In genomic region chr6:111572216-111572706, GRCh38 we compare ENCODE assay signal across 20 cellular contexts. TPM values are rescaled to one million over a fixed set of nuclear protein-coding genes. Genes with fewer than 3 reads are reported as not detected.
DNase-seq lines count a peak whose midpoint lies in the region; ATAC-seq and TF ChIP-seq lines count a peak whose summit lies in the region.
"Had no signal": no experiment of that assay in that cellular context is flagged by ENCODE, and none has a peak within 500 bp of the region (broad histone marks: within the 10 kb centered on the region; RNA-seq: fewer than 3 reads in every experiment).

No MANE protein-coding gene starts in this region.

- H3K27ac Mint-ChIP-seq in activated naive CD8-positive, alpha-beta T cell = peak overlapping the region; percentile 58
- no peak overlapping the region for H3K27ac Mint-ChIP-seq in activated naive CD8-positive, alpha-beta T cell treated with anti-CD3 and anti-CD28 coated beads for 36 hours
- H3K27ac Mint-ChIP-seq in mesothelial cell of epicardium = peak overlapping the region; percentile 76

- peaks cover 0 to 9% of the 10 kb centered on the region in 2 donors for H3K4me1 ChIP-seq in uterus

- no peak for ATAC-seq in HG03175 (IDR thresholded peaks at IDR 0.05; ENCODE audit: unreplicated experiment)
- ATAC-seq: T-cell had no signal

- H3K27ac ChIP-seq in VCaP (0 out of 2 replicates have a peak overlapping the region, but pooled peaks have one; percentile 32), uterus (peak overlapping the region; percentile 46 to 93)

- intact Hi-C loops in uterus (cut with DNase I; ENCODE audit: low total_unique reads) = no loop called here

- no peaks in the 10 kb centered on the region for H3K9me3 Mint-ChIP-seq in activated naive CD8-positive, alpha-beta T cell (ENCODE audit: low read depth)
- no peaks in the 10 kb centered on the region for H3K9me3 Mint-ChIP-seq in activated naive CD8-positive, alpha-beta T cell treated with anti-CD3 and anti-CD28 coated beads for 36 hours
- H3K9me3 Mint-ChIP-seq in mesothelial cell of epicardium = no peaks in the 10 kb centered on the region
- H3K9me3 Mint-ChIP-seq: CD14-positive monocyte, T-cell had no signal

- TF ChIP-seq CTCF in VCaP (conservative IDR thresholded peaks at IDR 0.05) (no peak), mesothelial cell of epicardium (IDR thresholded peaks at IDR 0.05; ENCODE audit: unreplicated experiment) (no peak), uterus (IDR thresholded peaks at IDR 0.05) (no peak)

- no peaks in the 10 kb centered on the region for H3K27me3 ChIP-seq in uterus

- DNase-seq in activated naive CD8-positive, alpha-beta T cell treated with anti-CD3 and anti-CD28 coated beads for 36 hours = no peak
- DNase-seq in mesothelial cell of epicardium (ENCODE audit: low spot score in 2 of 2, unreplicated experiment in 2 of 2) = no peak
- no peak for DNase-seq in uterus
- DNase-seq in dedifferentiated amniotic fluid mesenchymal stem cell (ENCODE audit: extremely low spot score) = no peak
- DNase-seq in activated effector memory CD4-positive, alpha-beta T cell treated with anti-CD3 and anti-CD28 coated beads, Interleukin-2, amount 50 U/mL, for 16 hours = no peak
- DNase-seq: ACHN; activated CD4-positive, alpha-beta T cell treated with anti-CD3 and anti-CD28 coated beads for 48 hours; activated gamma-delta T cell treated with Interleukin-2 at 50 U/mL for 16 hours; endodermal cell; GDM1; GOT3; NCI-H1436; NCI-H2227 treated with DMSO at 0.1 percent for 48 hours; NK-92 treated with Interleukin-12 subunit alpha and Interleukin-12 subunit beta, amount 100 ng/mL, for 24 hours; stimulated activated CD4-positive, alpha-beta T cell treated with anti-CD3 and anti-CD28 coated beads, Interleukin-2, amount 100 ng/mL, for 48 hours; T-cell had no signal

- H3K4me3 Mint-ChIP-seq in activated naive CD8-positive, alpha-beta T cell = no peak overlapping the region
- H3K4me3 Mint-ChIP-seq in activated naive CD8-positive, alpha-beta T cell treated with anti-CD3 and anti-CD28 coated beads for 36 hours = no peak overlapping the region
- H3K4me3 Mint-ChIP-seq in mesothelial cell of epicardium = peak overlapping the region; percentile 22
- H3K4me3 Mint-ChIP-seq: CD14-positive monocyte, endodermal cell, T-cell had no signal

- TF ChIP-seq POLR2A in uterus (IDR thresholded peaks at IDR 0.05) = no peak

- no peaks in the 10 kb centered on the region for H3K27me3 Mint-ChIP-seq in activated naive CD8-positive, alpha-beta T cell
- H3K27me3 Mint-ChIP-seq in activated naive CD8-positive, alpha-beta T cell treated with anti-CD3 and anti-CD28 coated beads for 36 hours = no peaks in the 10 kb centered on the region
- no peaks in the 10 kb centered on the region for H3K27me3 Mint-ChIP-seq in mesothelial cell of epicardium (ENCODE audit: low read depth)
- H3K27me3 Mint-ChIP-seq: T-cell had no signal

- H3K36me3 ChIP-seq in uterus = no peaks in the 10 kb centered on the region

- H3K4me3 ChIP-seq in uterus = no peak overlapping the region

- H3K9me3 ChIP-seq in uterus = no peaks in the 10 kb centered on the region

- H3K4me1 Mint-ChIP-seq in activated naive CD8-positive, alpha-beta T cell (ENCODE audit: low read depth) = peaks cover 28% of the 10 kb centered on the region
- peaks cover 36% of the 10 kb centered on the region for H3K4me1 Mint-ChIP-seq in activated naive CD8-positive, alpha-beta T cell treated with anti-CD3 and anti-CD28 coated beads for 36 hours
- peaks cover 58% of the 10 kb centered on the region for H3K4me1 Mint-ChIP-seq in mesothelial cell of epicardium

- H3K36me3 Mint-ChIP-seq in activated naive CD8-positive, alpha-beta T cell = peaks cover 12% of the 10 kb centered on the region
- H3K36me3 Mint-ChIP-seq in activated naive CD8-positive, alpha-beta T cell treated with anti-CD3 and anti-CD28 coated beads for 36 hours = peaks cover 61% of the 10 kb centered on the region
- peaks cover 16% of the 10 kb centered on the region for H3K36me3 Mint-ChIP-seq in mesothelial cell of epicardium

RNA-seq across cellular contexts. Expression of gene TRAF3IP2, which starts 33.4 kb away (rescaled TPM):
- 10 to 100 TPM; 23.0 to 24.6 TPM for total RNA-seq in activated naive CD8-positive, alpha-beta T cell treated with anti-CD3 and anti-CD28 coated beads for 36 hours
- 29.9 to 32.0 TPM (median 30.5 TPM) in 3 replicates for total RNA-seq in mesothelial cell of epicardium
- total RNA-seq in uterus = 10 to 100 TPM; 17.2 to 64.4 (median 25.4) TPM
